ENCODE assay signal across 32 cellular contexts in genomic region chr16:66636199-66636598, GRCh38. TPM values are rescaled to one million over a fixed set of nuclear protein-coding genes. Genes with fewer than 3 reads are reported as not detected.
"Had no signal": no experiment of that assay in that cellular context is flagged by ENCODE, and none has a peak within 500 bp of the region (broad histone marks: within the 10 kb centered on the region; RNA-seq: fewer than 3 reads in every experiment).

No MANE protein-coding gene starts in this region.

- H3K9me3 Mint-ChIP-seq: activated CD4-positive, alpha-beta memory T cell treated with anti-CD3 and anti-CD28 coated beads for 36 hours; activated CD4-positive, alpha-beta T cell treated with anti-CD3 and anti-CD28 coated beads, Interleukin-2, amount 10 ng/mL, durations not matched to agents 24 days and 14 days; activated naive CD4-positive, alpha-beta T cell treated with anti-CD3 and anti-CD28 coated beads for 36 hours; activated naive CD4-positive, alpha-beta T cell treated with anti-CD3 and anti-CD28 coated beads, Interleukin-2, amount 50 U/mL, for 24 hours; activated naive CD8-positive, alpha-beta T cell treated with anti-CD3 and anti-CD28 coated beads for 36 hours; activated naive CD8-positive, alpha-beta T cell treated with anti-CD3 and anti-CD28 coated beads, Interleukin-2, amount 50 U/mL, for 24 hours; activated T-helper 1 cell treated with anti-CD3 and anti-CD28 coated beads, Interleukin-12 subunit alpha, Interleukin-12 subunit beta, Interleukin-2, Interleukin-4 antibody, amounts not matched to agents 30 ng/mL and 10 ng/mL and 1 ng/mL, durations not matched to agents 14 hours and 24 hours and 36 hours; activated T-helper 2 cell treated with anti-CD3 and anti-CD28 coated beads, Interferon-gamma antibody, Interleukin-2, Interleukin-4, amounts not matched to agents 10 μg/mL and 5 μg/mL and 100 μg/mL, durations not matched to agents 14 hours and 24 hours and 36 hours; T-cell; T-helper 1 cell treated with Interleukin-12 subunit alpha and Interleukin-12 subunit beta and Interleukin-4 antibody, amounts not matched to agents 30 μg/mL and 1 μg/mL, for 36 hours had no signal

- H3K4me1 Mint-ChIP-seq: activated CD4-positive, alpha-beta T cell treated with anti-CD3 and anti-CD28 coated beads for 36 hours; activated CD4-positive, alpha-beta T cell treated with anti-CD3 and anti-CD28 coated beads, Interleukin-2, amount 10 ng/mL, durations not matched to agents 24 days and 14 days; activated CD8-positive, alpha-beta memory T cell treated with anti-CD3 and anti-CD28 coated beads, Interleukin-2, amount 10 ng/mL, durations not matched to agents 7 days and 5 days; activated naive CD4-positive, alpha-beta T cell treated with anti-CD3 and anti-CD28 coated beads, Interleukin-2, amount 50 U/mL, for 24 hours; activated naive CD8-positive, alpha-beta T cell treated with anti-CD3 and anti-CD28 coated beads for 36 hours; activated naive CD8-positive, alpha-beta T cell treated with anti-CD3 and anti-CD28 coated beads, Interleukin-2, amount 50 U/mL, for 24 hours; T-cell had no signal

- H3K4me1 ChIP-seq: colonic mucosa had no signal

- H3K4me3 ChIP-seq: adrenal gland, body of pancreas, colonic mucosa had no signal

- H3K27ac Mint-ChIP-seq: activated CD4-positive, alpha-beta memory T cell treated with anti-CD3 and anti-CD28 coated beads for 36 hours; activated CD4-positive, alpha-beta T cell treated with anti-CD3 and anti-CD28 coated beads for 36 hours; activated CD4-positive, alpha-beta T cell treated with anti-CD3 and anti-CD28 coated beads, Interleukin-2, amount 10 ng/mL, durations not matched to agents 24 days and 14 days; activated CD8-positive, alpha-beta memory T cell treated with anti-CD3 and anti-CD28 coated beads, Interleukin-2, amount 10 ng/mL, durations not matched to agents 7 days and 5 days; activated CD8-positive, alpha-beta T cell treated with anti-CD3 and anti-CD28 coated beads, Interleukin-2, amount 10 ng/mL, durations not matched to agents 7 days and 5 days; activated naive CD4-positive, alpha-beta T cell treated with anti-CD3 and anti-CD28 coated beads for 36 hours; activated naive CD4-positive, alpha-beta T cell treated with anti-CD3 and anti-CD28 coated beads, Interleukin-2, amount 50 U/mL, for 24 hours; activated naive CD8-positive, alpha-beta T cell treated with anti-CD3 and anti-CD28 coated beads for 36 hours; activated naive CD8-positive, alpha-beta T cell treated with anti-CD3 and anti-CD28 coated beads, Interleukin-2, amount 50 U/mL, for 24 hours; activated T-helper 1 cell treated with anti-CD3 and anti-CD28 coated beads, Interleukin-12 subunit alpha, Interleukin-12 subunit beta, Interleukin-2, Interleukin-4 antibody, amounts not matched to agents 30 ng/mL and 10 ng/mL and 1 ng/mL, durations not matched to agents 14 hours and 24 hours and 36 hours; activated T-helper 2 cell treated with anti-CD3 and anti-CD28 coated beads, Interferon-gamma antibody, Interleukin-2, Interleukin-4, amounts not matched to agents 10 μg/mL and 5 μg/mL and 100 μg/mL, durations not matched to agents 14 hours and 24 hours and 36 hours; T-cell; T-helper 1 cell treated with Interleukin-12 subunit alpha and Interleukin-12 subunit beta and Interleukin-4 antibody, amounts not matched to agents 30 μg/mL and 1 μg/mL, for 36 hours had no signal

- H3K27me3 Mint-ChIP-seq: activated CD4-positive, alpha-beta memory T cell treated with anti-CD3 and anti-CD28 coated beads for 36 hours; activated CD4-positive, alpha-beta T cell treated with anti-CD3 and anti-CD28 coated beads for 36 hours; activated naive CD4-positive, alpha-beta T cell treated with anti-CD3 and anti-CD28 coated beads, Interleukin-2, amount 50 U/mL, for 24 hours; activated naive CD8-positive, alpha-beta T cell treated with anti-CD3 and anti-CD28 coated beads for 36 hours; activated naive CD8-positive, alpha-beta T cell treated with anti-CD3 and anti-CD28 coated beads, Interleukin-2, amount 50 U/mL, for 24 hours had no signal

- H3K4me3 Mint-ChIP-seq: activated CD4-positive, alpha-beta memory T cell treated with anti-CD3 and anti-CD28 coated beads for 36 hours; activated CD4-positive, alpha-beta T cell treated with anti-CD3 and anti-CD28 coated beads for 36 hours; activated CD4-positive, alpha-beta T cell treated with anti-CD3 and anti-CD28 coated beads, Interleukin-2, amount 10 ng/mL, durations not matched to agents 24 days and 14 days; activated CD8-positive, alpha-beta memory T cell treated with anti-CD3 and anti-CD28 coated beads, Interleukin-2, amount 10 ng/mL, durations not matched to agents 7 days and 5 days; activated CD8-positive, alpha-beta T cell treated with anti-CD3 and anti-CD28 coated beads, Interleukin-2, amount 10 ng/mL, durations not matched to agents 7 days and 5 days; activated naive CD4-positive, alpha-beta T cell treated with anti-CD3 and anti-CD28 coated beads for 36 hours; activated naive CD4-positive, alpha-beta T cell treated with anti-CD3 and anti-CD28 coated beads, Interleukin-2, amount 50 U/mL, for 24 hours; activated naive CD8-positive, alpha-beta T cell treated with anti-CD3 and anti-CD28 coated beads for 36 hours; activated naive CD8-positive, alpha-beta T cell treated with anti-CD3 and anti-CD28 coated beads, Interleukin-2, amount 50 U/mL, for 24 hours; activated T-helper 1 cell treated with anti-CD3 and anti-CD28 coated beads, Interleukin-12 subunit alpha, Interleukin-12 subunit beta, Interleukin-2, Interleukin-4 antibody, amounts not matched to agents 30 ng/mL and 10 ng/mL and 1 ng/mL, durations not matched to agents 14 hours and 24 hours and 36 hours; T-cell; T-helper 1 cell treated with Interleukin-12 subunit alpha and Interleukin-12 subunit beta and Interleukin-4 antibody, amounts not matched to agents 30 μg/mL and 1 μg/mL, for 36 hours had no signal

- H3K36me3 ChIP-seq: adrenal gland, colonic mucosa had no signal

- ATAC-seq: activated CD4-positive, alpha-beta T cell treated with anti-CD3 and anti-CD28 coated beads for 36 hours; activated CD8-positive, alpha-beta memory T cell treated with anti-CD3 and anti-CD28 coated beads, Interleukin-2, amount 10 ng/mL, durations not matched to agents 7 days and 5 days; activated CD8-positive, alpha-beta T cell treated with anti-CD3 and anti-CD28 coated beads, Interleukin-2, amount 10 ng/mL, durations not matched to agents 7 days and 5 days; activated naive CD8-positive, alpha-beta T cell treated with anti-CD3 and anti-CD28 coated beads, Interleukin-2, amount 50 U/mL, for 24 hours; body of pancreas; esophagus mucosa; T-cell had no signal

- H3K9me3 ChIP-seq: adrenal gland, body of pancreas, colonic mucosa had no signal

- H3K36me3 Mint-ChIP-seq: activated CD4-positive, alpha-beta memory T cell treated with anti-CD3 and anti-CD28 coated beads for 36 hours; activated CD8-positive, alpha-beta memory T cell treated with anti-CD3 and anti-CD28 coated beads, Interleukin-2, amount 10 ng/mL, durations not matched to agents 7 days and 5 days; activated naive CD4-positive, alpha-beta T cell treated with anti-CD3 and anti-CD28 coated beads, Interleukin-2, amount 50 U/mL, for 24 hours; activated naive CD8-positive, alpha-beta T cell treated with anti-CD3 and anti-CD28 coated beads for 36 hours; T-cell had no signal

- H3K27me3 ChIP-seq: adrenal gland, body of pancreas, colonic mucosa had no signal

- H3K27ac ChIP-seq: adrenal gland, body of pancreas, colonic mucosa had no signal

- DNase-seq: activated CD4-positive, alpha-beta memory T cell treated with anti-CD3 and anti-CD28 coated beads for 36 hours; activated CD4-positive, alpha-beta T cell treated with anti-CD3 and anti-CD28 coated beads for 36 hours; activated CD4-positive, alpha-beta T cell treated with anti-CD3 and anti-CD28 coated beads, Interleukin-2, amount 10 ng/mL, durations not matched to agents 24 days and 14 days; activated CD4-positive, CD25-positive, alpha-beta regulatory T cell; activated CD4-positive, CD25-positive, alpha-beta regulatory T cell treated with anti-CD3 and anti-CD28 coated beads, Interleukin-2, amount 50 U/mL, for 72 hours; activated CD8-positive, alpha-beta memory T cell treated with anti-CD3 and anti-CD28 coated beads, Interleukin-2, amount 10 ng/mL, durations not matched to agents 7 days and 5 days; activated CD8-positive, alpha-beta memory T cell treated with anti-CD3 and anti-CD28 coated beads, Interleukin-2, amount 50 U/mL, for 4 hours; activated CD8-positive, alpha-beta T cell treated with anti-CD3 and anti-CD28 coated beads, Interleukin-2, amount 10 ng/mL, durations not matched to agents 7 days and 5 days; activated effector memory CD4-positive, alpha-beta T cell treated with anti-CD3 and anti-CD28 coated beads, Interleukin-2, amount 50 U/mL, for 16 hours; activated naive CD4-positive, alpha-beta T cell treated with anti-CD3 and anti-CD28 coated beads for 36 hours; activated naive CD8-positive, alpha-beta T cell treated with anti-CD3 and anti-CD28 coated beads for 36 hours; activated naive CD8-positive, alpha-beta T cell treated with anti-CD3 and anti-CD28 coated beads, Interleukin-2, amount 50 U/mL, for 24 hours; activated T-cell treated with anti-CD3 and anti-CD28 coated beads, Interleukin-2, amount 50 U/mL, for 1 hour; activated T-cell treated with anti-CD3 and anti-CD28 coated beads, Interleukin-2, amount 50 U/mL, for 48 hours; aorta; body of pancreas; cerebellar nuclear complex; colonic mucosa; effector CD8-positive, alpha-beta T cell; foreskin fibroblast; glutamatergic neuron; SW 1271; T-cell; T1000 had no signal

RNA-seq across cellular contexts. Expression of gene CMTM2, which starts 56.9 kb away (rescaled TPM):
- total RNA-seq: activated naive CD4-positive, alpha-beta T cell treated with anti-CD3 and anti-CD28 coated beads for 36 hours; activated naive CD8-positive, alpha-beta T cell treated with anti-CD3 and anti-CD28 coated beads for 36 hours; adrenal gland; body of pancreas; colonic mucosa; dermis microvascular lymphatic vessel endothelial cell; esophagus mucosa; frontal cortex had no signal
- polyA plus RNA-seq: aorta had no signal
